In the genomic region with DNA sequence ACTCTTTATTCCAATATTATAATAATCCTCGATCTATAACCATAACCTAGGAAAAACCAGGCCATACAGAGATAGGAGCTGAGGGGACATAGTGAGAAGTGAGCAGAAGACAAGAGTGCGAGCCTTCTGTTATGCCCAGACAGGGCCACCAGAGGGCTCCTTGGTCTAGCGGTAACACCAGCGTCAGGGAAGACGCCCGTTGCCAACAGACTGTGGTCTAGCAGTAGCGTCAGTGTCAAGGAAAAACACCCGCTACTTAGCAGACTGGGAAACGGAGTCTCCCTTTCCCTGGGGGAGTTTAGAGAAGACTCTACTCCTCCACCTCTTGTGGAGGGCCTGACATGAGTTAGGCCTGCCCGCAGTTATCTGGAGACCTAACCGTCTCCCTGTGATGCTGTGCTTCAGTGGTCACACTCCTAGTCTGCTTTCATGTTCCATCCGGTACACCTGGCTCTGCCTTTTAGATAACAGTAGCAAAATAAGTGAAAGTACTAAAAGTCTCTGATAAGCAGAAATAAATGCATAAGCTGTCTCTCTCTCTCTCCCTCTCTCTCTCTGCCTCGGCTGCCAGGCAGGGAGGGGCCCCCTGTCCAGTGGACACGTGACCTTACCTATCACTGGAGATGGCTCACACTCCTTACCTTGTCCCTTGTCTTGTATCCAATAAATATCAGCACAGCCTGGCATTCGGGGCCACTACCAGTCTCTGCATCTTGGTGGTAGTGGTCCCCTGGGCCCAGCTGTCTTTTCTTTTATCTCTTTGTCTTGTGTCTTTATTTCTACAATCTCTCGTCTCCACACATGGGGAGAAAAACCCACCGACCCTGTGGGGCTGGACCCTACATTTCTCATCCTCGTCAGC, we compare ENCODE assay signal across 8 cellular contexts.
DNase-seq lines count a peak whose midpoint lies in the region; ATAC-seq, FAIRE-seq and TF ChIP-seq lines count a peak whose summit lies in the region.
"Not testable (repeated sequence)": the region's sequence is repeated elsewhere in the genome, so short reads cannot be mapped to it uniquely, and the experiment has no call there.

No MANE protein-coding gene starts in this region.

- not testable (repeated sequence) for BruUV-seq in Panc1 (replicated peaks; lab: Mats Ljungman, UMichigan)

- H2BK12ac ChIP-seq in H1 (ENCODE audit: low read depth, low read length): not testable (repeated sequence)

- peaks cover 11% of the 10 kb centered on the region; the same call in 1 of the 2 replicates for H3K27me3 ChIP-seq in DOHH2 (ENCODE audit: control insufficient read depth, low read length)
- not testable (repeated sequence) for H3K27me3 ChIP-seq in Panc1 (ENCODE audit: control insufficient read depth, insufficient read depth, low read length); H1 (replicated peaks in 1 of 4; ENCODE audit: control insufficient read depth in 3 of 4, extremely low read depth in 1 of 4, insufficient read depth in 3 of 4, low read length in 3 of 4); suprapubic skin

- not testable (repeated sequence) for H4K8ac ChIP-seq in H1 (ENCODE audit: extremely low read depth, insufficient read depth, low read length)

- peaks cover 18% of the 10 kb centered on the region for H3K9me3 Mint-ChIP-seq in HFFc6
- peaks cover 11% of the 10 kb centered on the region for H3K9me3 Mint-ChIP-seq in activated CD8-positive, alpha-beta memory T cell treated with anti-CD3 and anti-CD28 coated beads, Interleukin-2, amount 10 ng/mL, durations not matched to agents 7 days and 5 days (ENCODE audit: low read depth)

- not testable (repeated sequence) for H3K14ac ChIP-seq in H1 (ENCODE audit: insufficient read length)

- POLR2A ChIA-PET in A549 (lab: Yijun Ruan, JAX); Panc1 (lab: Charles Lee); H1 (lab: Charles Lee; ENCODE audit: partially characterized antibody): not testable (repeated sequence)

- H4K91ac ChIP-seq in H1 (replicated peaks; ENCODE audit: insufficient read length, low read length): not testable (repeated sequence)

- WGBS in A549 (ENCODE audit: missing lambda C conversion rate): 57% methylated on average over 18 of the region's 18 CpGs
- WGBS in H1 (ENCODE audit: extremely low coverage in 1 of 2, insufficient coverage in 1 of 2, insufficient read length in 1 of 2, insufficient replicate concordance in 2 of 2, low coverage in 1 of 2, low lambda C conversion rate in 2 of 2, missing lambda C conversion rate in 1 of 2), 2 experiments: 87% methylated on average over 18 of the region's 18 CpGs; no CpG with 5 or more reads in 1 of the 2 experiments
- 90% methylated on average over 18 of the region's 18 CpGs for WGBS in suprapubic skin

- in situ Hi-C loops in Panc1 (cut with HindIII; ENCODE audit: low pct_unique_long_range_greater_than_20kb, low sequenced_read_pairs): not testable (repeated sequence)

- not testable (repeated sequence) for H3K18ac ChIP-seq in H1 (ENCODE audit: extremely low read depth, low read length)

- ATAC-seq in A549: 0 out of 6 replicates have a peak, but pooled peaks of 1 of the 2 experiments have one; percentile 34
- ATAC-seq in Panc1; activated CD8-positive, alpha-beta memory T cell treated with anti-CD3 and anti-CD28 coated beads, Interleukin-2, amount 10 ng/mL, durations not matched to agents 7 days and 5 days; left lobe of liver: not testable (repeated sequence)

- peaks cover 41% of the 10 kb centered on the region for H3K9me3 ChIP-seq in A549
- peaks cover 10% of the 10 kb centered on the region for H3K9me3 ChIP-seq in DOHH2 (ENCODE audit: control insufficient read depth, insufficient read depth, low read length)
- H3K9me3 ChIP-seq in Panc1 (ENCODE audit: control insufficient read depth, insufficient read depth, low read depth, low read length): peaks cover 12% of the 10 kb centered on the region
- peaks cover 17 to 25% of the 10 kb centered on the region in 2 experiments; a peak in 3 of 4 replicates for H3K9me3 ChIP-seq in H1 (ENCODE audit: insufficient read depth in 2 of 2, low read depth in 1 of 2, low read length in 1 of 2)
- H3K9me3 ChIP-seq in suprapubic skin: peaks cover 11% of the 10 kb centered on the region

- intact Hi-C loops in Panc1 (cut with micrococcal nuclease; ENCODE audit: unreplicated experiment): not testable (repeated sequence)

- H2BK15ac ChIP-seq in H1 (ENCODE audit: low read length): not testable (repeated sequence)

- not testable (repeated sequence) for TF ChIP-seq POLR2A in A549 (IDR thresholded peaks at IDR 0.05; ENCODE audit: low read length); H1 (IDR thresholded peaks at IDR 0.05; ENCODE audit: control extremely low read depth in 1 of 2, low read depth in 2 of 2, low read length in 2 of 2); suprapubic skin (IDR thresholded peaks at IDR 0.05)

- H4K5ac ChIP-seq in H1 (ENCODE audit: insufficient read length, low read depth, low read length): not testable (repeated sequence)

- not testable (repeated sequence) for H3K56ac ChIP-seq in H1 (replicated peaks; ENCODE audit: insufficient read length, low read depth, low read length)

- peaks cover 11% of the 10 kb centered on the region for H3K36me3 Mint-ChIP-seq in HFFc6 (ENCODE audit: low read depth)
- H3K36me3 Mint-ChIP-seq in activated CD8-positive, alpha-beta memory T cell treated with anti-CD3 and anti-CD28 coated beads, Interleukin-2, amount 10 ng/mL, durations not matched to agents 7 days and 5 days: not testable (repeated sequence)

- not testable (repeated sequence) for H3K4me1 ChIP-seq in A549; DOHH2 (ENCODE audit: control insufficient read depth, low read length); Panc1 (ENCODE audit: control insufficient read depth, insufficient read depth, low read length); H1 (replicated peaks in 1 of 4; ENCODE audit: control insufficient read depth in 3 of 4, insufficient read depth in 4 of 4, low read length in 3 of 4); suprapubic skin

- not testable (repeated sequence) for H3K4me3 ChIP-seq in A549; DOHH2 (ENCODE audit: low read length); Panc1 (ENCODE audit: low read depth in 2 of 2, low read length in 2 of 2); H1 (ENCODE audit: extremely low read depth in 1 of 4, insufficient read depth in 2 of 4, low read depth in 3 of 4, low read length in 4 of 4); suprapubic skin

- not testable (repeated sequence) for H3K9ac ChIP-seq in H1 (replicated peaks in 1 of 4; ENCODE audit: extremely low read depth in 1 of 4, low read depth in 3 of 4, low read length in 3 of 4)

- not testable (repeated sequence) for H2BK120ac ChIP-seq in H1 (replicated peaks; ENCODE audit: low read depth, low read length)

- DNase-seq in A549 (ENCODE audit: low read depth in 1 of 2, low spot score in 1 of 2) (peak in 1 of 2 experiments; percentile 60), H1 (ENCODE audit: low read depth in 1 of 2, low spot score in 2 of 2) (peak in 1 of 2 experiments; percentile 55), left lobe of liver (ENCODE audit: low spot score) (peak; percentile 24), suprapubic skin (ENCODE audit: low spot score in 2 of 2) (peak; percentile 27 to 32)
- not testable (repeated sequence) for DNase-seq in HFFc6; Panc1 (ENCODE audit: low read depth, low spot score)
- peak; percentile 31 for DNase-seq in activated CD8-positive, alpha-beta memory T cell treated with anti-CD3 and anti-CD28 coated beads, Interleukin-2, amount 10 ng/mL, durations not matched to agents 7 days and 5 days

- FAIRE-seq in A549 (lab: Jason Lieb, UNC); H1 (lab: Jason Lieb, UNC): not testable (repeated sequence)

- not testable (repeated sequence) for TF ChIP-seq EP300 in A549 (IDR thresholded peaks at IDR 0.05); H1 (IDR thresholded peaks at IDR 0.05; ENCODE audit: borderline replicate concordance in 1 of 2, low read depth in 2 of 2, low read length in 2 of 2); suprapubic skin (IDR thresholded peaks at IDR 0.05)

- TF ChIP-seq RAD21 in A549 (conservative IDR thresholded peaks at IDR 0.05 in 1 of 2, IDR thresholded peaks at IDR 0.05 in 1 of 2) (peak; percentile 30 to 46; a peak in 3 of 5 replicates), H1 (IDR thresholded peaks at IDR 0.05 in 1 of 2, conservative IDR thresholded peaks at IDR 0.05 in 1 of 2; ENCODE audit: low read depth in 2 of 2, low read length in 2 of 2) (peak; percentile 48 to 49; a peak in 3 of 4 replicates)

- not testable (repeated sequence) for H3K79me1 ChIP-seq in H1 (ENCODE audit: low read depth, low read length)

- TF ChIP-seq CTCF in A549 (IDR thresholded peaks at IDR 0.05): peak; percentile 31
- TF ChIP-seq CTCF in DOHH2 (IDR thresholded peaks at IDR 0.05; ENCODE audit: low read depth, low read length, poor library complexity, severe bottlenecking): peak; percentile 8
- TF ChIP-seq CTCF in HFFc6 (IDR thresholded peaks at IDR 0.05): peak; percentile 56
- TF ChIP-seq CTCF in Panc1 (IDR thresholded peaks at IDR 0.05): peak; percentile 46
- peak; percentile 45 to 52 (median 51) for TF ChIP-seq CTCF in H1 (IDR thresholded peaks at IDR 0.05; ENCODE audit: control extremely low read depth in 1 of 3, insufficient read depth in 1 of 3, low read depth in 1 of 3, low read length in 3 of 3)
- TF ChIP-seq CTCF in suprapubic skin (IDR thresholded peaks at IDR 0.05): not testable (repeated sequence)

- not testable (repeated sequence) for H3K79me2 ChIP-seq in DOHH2 (ENCODE audit: control insufficient read depth, low read length); H1 (ENCODE audit: control insufficient read depth in 1 of 2, insufficient read depth in 2 of 2, low read length in 2 of 2)

- H3K4me3 Mint-ChIP-seq in HFFc6; activated CD8-positive, alpha-beta memory T cell treated with anti-CD3 and anti-CD28 coated beads, Interleukin-2, amount 10 ng/mL, durations not matched to agents 7 days and 5 days: not testable (repeated sequence)

- H2AFZ ChIP-seq in H1 (ENCODE audit: low read length): not testable (repeated sequence)

- not testable (repeated sequence) for H3K9me2 ChIP-seq in DOHH2 (replicated peaks; ENCODE audit: control insufficient read depth, low read length)

- H3K27ac ChIP-seq in A549; DOHH2 (ENCODE audit: low read depth, low read length); Panc1 (ENCODE audit: low read length); H1 (ENCODE audit: low read depth, low read length); suprapubic skin: not testable (repeated sequence)

- H3K4ac ChIP-seq in H1 (replicated peaks; ENCODE audit: insufficient read length, low read depth, low read length): not testable (repeated sequence)

- peaks cover 21% of the 10 kb centered on the region for H3K4me1 Mint-ChIP-seq in HFFc6 (ENCODE audit: low read depth)
- H3K4me1 Mint-ChIP-seq in activated CD8-positive, alpha-beta memory T cell treated with anti-CD3 and anti-CD28 coated beads, Interleukin-2, amount 10 ng/mL, durations not matched to agents 7 days and 5 days: not testable (repeated sequence)

- H3K27ac Mint-ChIP-seq in HFFc6; activated CD8-positive, alpha-beta memory T cell treated with anti-CD3 and anti-CD28 coated beads, Interleukin-2, amount 10 ng/mL, durations not matched to agents 7 days and 5 days: not testable (repeated sequence)

- CTCF ChIA-PET in A549 (lab: Yijun Ruan, JAX): interaction anchor here (0.7 to 13.6 kb wide), 6 partner anchors 12 to 533 kb away, joined by 3 to 191 read pairs (median 6); no protein-coding TSS in a partner anchor
- CTCF ChIA-PET in Panc1 (lab: Charles Lee): interaction anchor here (0.7 kb wide), 1 partner anchor 9 kb away, joined by 5 read pairs; no protein-coding TSS in a partner anchor
- CTCF ChIA-PET in activated CD8-positive, alpha-beta memory T cell treated with anti-CD3 and anti-CD28 coated beads, Interleukin-2, amount 10 ng/mL, durations not matched to agents 7 days and 5 days (lab: Charles Lee): interaction anchor here (1.0 to 7.8 kb wide), 5 partner anchors 14 to 722 kb away, joined by 3 to 28 read pairs (median 4); no protein-coding TSS in a partner anchor
- CTCF ChIA-PET in H1 (lab: Charles Lee; ENCODE audit: partially characterized antibody): interaction anchor here (0.7 to 13.9 kb wide), 10 partner anchors 10 to 533 kb away, joined by 3 to 217 read pairs (median 4); no protein-coding TSS in a partner anchor

- H3K23me2 ChIP-seq in H1 (ENCODE audit: low read depth, low read length): not testable (repeated sequence)

- H3F3A ChIP-seq in DOHH2 (ENCODE audit: control insufficient read depth, insufficient read depth): not testable (repeated sequence)

- not testable (repeated sequence) for H3K36me3 ChIP-seq in DOHH2 (ENCODE audit: control insufficient read depth, low read length); Panc1 (ENCODE audit: control insufficient read depth, insufficient read depth, low read length); H1 (ENCODE audit: control insufficient read depth in 2 of 4, insufficient read depth in 4 of 4, low read length in 3 of 4); suprapubic skin

- H3K4me2 ChIP-seq in A549; DOHH2 (ENCODE audit: low read length); H1 (ENCODE audit: insufficient read depth in 1 of 2, low read depth in 2 of 2, low read length in 2 of 2): not testable (repeated sequence)

- not testable (repeated sequence) for H4K20me1 ChIP-seq in DOHH2 (ENCODE audit: control insufficient read depth, insufficient read depth, low read depth, low read length); H1 (replicated peaks in 1 of 2; ENCODE audit: control insufficient read depth in 1 of 2, insufficient read depth in 2 of 2, low read length in 2 of 2)

- H2BK5ac ChIP-seq in H1 (ENCODE audit: low read depth, low read length): not testable (repeated sequence)

- not testable (repeated sequence) for H2BK20ac ChIP-seq in H1 (ENCODE audit: low read length)

- H2AK5ac ChIP-seq in H1 (ENCODE audit: low read depth, low read length): not testable (repeated sequence)

- not testable (repeated sequence) for H3K23ac ChIP-seq in H1 (ENCODE audit: insufficient read length)

- not testable (repeated sequence) for H3K27me3 Mint-ChIP-seq in HFFc6 (ENCODE audit: insufficient read depth); activated CD8-positive, alpha-beta memory T cell treated with anti-CD3 and anti-CD28 coated beads, Interleukin-2, amount 10 ng/mL, durations not matched to agents 7 days and 5 days
